Comparison of ENCODE assay signal across 13 cellular contexts in the genomic region with DNA sequence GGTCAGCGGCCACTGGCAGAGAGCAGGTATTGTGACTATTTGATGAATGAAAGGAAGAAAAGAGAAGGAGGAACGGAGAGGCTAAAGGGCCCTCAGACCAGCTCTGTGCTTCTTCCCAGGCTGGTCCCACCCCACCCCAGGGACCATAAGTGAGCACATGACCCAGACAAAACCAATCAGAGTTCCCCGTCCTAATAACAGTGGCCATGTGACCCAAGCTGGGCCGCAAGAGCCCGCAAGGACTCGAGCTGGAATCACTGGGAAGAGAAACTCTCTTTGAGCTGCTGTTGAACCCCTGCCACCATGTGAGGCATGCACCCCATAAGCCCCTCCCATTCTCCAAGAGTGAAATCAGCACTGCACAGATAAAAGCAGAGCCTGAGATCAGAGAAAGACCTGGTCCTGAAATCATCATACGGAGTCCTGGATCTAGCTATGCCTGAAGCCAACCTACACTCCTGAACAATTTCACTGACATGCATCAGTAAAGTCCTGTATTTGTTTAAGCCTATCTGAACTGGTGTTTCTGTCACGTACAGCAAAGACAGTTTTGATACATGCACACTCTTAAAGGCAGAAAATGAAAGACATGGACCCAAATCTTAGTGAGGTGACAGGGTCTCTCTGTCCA.
DNase-seq lines count a peak whose midpoint lies in the region; ATAC-seq lines count a peak whose summit lies in the region.
"Had no signal": no experiment of that assay in that cellular context is flagged by ENCODE, and none has a peak within 500 bp of the region (broad histone marks: within the 10 kb centered on the region; RNA-seq: fewer than 3 reads in every experiment).

No MANE protein-coding gene starts in this region.

- peak overlapping the region; percentile 22 for H3K27ac Mint-ChIP-seq in activated T-cell treated with anti-CD3 and anti-CD28 coated beads, Interleukin-2, amount 50 U/mL, for 72 hours
- peak overlapping the region; percentile 95 for H3K27ac Mint-ChIP-seq in activated T-helper 1 cell treated with anti-CD3 and anti-CD28 coated beads, Interleukin-12 subunit alpha, Interleukin-12 subunit beta, Interleukin-2, Interleukin-4 antibody, amounts not matched to agents 30 ng/mL and 10 ng/mL and 1 ng/mL, durations not matched to agents 14 hours and 24 hours and 36 hours
- peak overlapping the region; percentile 89 for H3K27ac Mint-ChIP-seq in stimulated activated naive B cell treated with anti-CD40 and anti-IgM and Interleukin-4, amounts not matched to agents 10 μg/mL and 1 μg/mL and 100 μg/mL, for 72 hours

- ATAC-seq in activated T-cell treated with anti-CD3 and anti-CD28 coated beads, Interleukin-2, amount 50 U/mL, for 72 hours (replicated peaks in 1 of 2), result no peak
- ATAC-seq in stimulated activated naive B cell treated with anti-CD40 and anti-IgM and Interleukin-4, amounts not matched to agents 10 μg/mL and 1 μg/mL and 100 μg/mL, for 72 hours (replicated peaks), result no peak
- ATAC-seq: naive thymus-derived CD4-positive, alpha-beta T cell; Panc1 had no signal

- peak overlapping the region; percentile 72 to 75 for H3K4me3 Mint-ChIP-seq in activated T-cell treated with anti-CD3 and anti-CD28 coated beads, Interleukin-2, amount 50 U/mL, for 72 hours
- H3K4me3 Mint-ChIP-seq in activated T-helper 1 cell treated with anti-CD3 and anti-CD28 coated beads, Interleukin-12 subunit alpha, Interleukin-12 subunit beta, Interleukin-2, Interleukin-4 antibody, amounts not matched to agents 30 ng/mL and 10 ng/mL and 1 ng/mL, durations not matched to agents 14 hours and 24 hours and 36 hours, result peak overlapping the region; percentile 49
- H3K4me3 Mint-ChIP-seq in stimulated activated naive B cell treated with anti-CD40 and anti-IgM and Interleukin-4, amounts not matched to agents 10 μg/mL and 1 μg/mL and 100 μg/mL, for 72 hours, result no peak overlapping the region

- no peaks in the 10 kb centered on the region for H3K27me3 Mint-ChIP-seq in activated T-cell treated with anti-CD3 and anti-CD28 coated beads, Interleukin-2, amount 50 U/mL, for 72 hours (ENCODE audit: low read depth)
- no peaks in the 10 kb centered on the region for H3K27me3 Mint-ChIP-seq in activated T-helper 1 cell treated with anti-CD3 and anti-CD28 coated beads, Interleukin-12 subunit alpha, Interleukin-12 subunit beta, Interleukin-2, Interleukin-4 antibody, amounts not matched to agents 30 ng/mL and 10 ng/mL and 1 ng/mL, durations not matched to agents 14 hours and 24 hours and 36 hours (ENCODE audit: insufficient read depth)
- no peaks in the 10 kb centered on the region for H3K27me3 Mint-ChIP-seq in stimulated activated naive B cell treated with anti-CD40 and anti-IgM and Interleukin-4, amounts not matched to agents 10 μg/mL and 1 μg/mL and 100 μg/mL, for 72 hours
- H3K27me3 Mint-ChIP-seq: naive thymus-derived CD4-positive, alpha-beta T cell had no signal

- DNase-seq in activated T-cell treated with anti-CD3 and anti-CD28 coated beads, Interleukin-2, amount 50 U/mL, for 72 hours, result no peak
- no peak for DNase-seq in activated T-cell treated with anti-CD3 and anti-CD28 coated beads, Interleukin-2, amount 50 U/mL, for 1 hour
- no peak for DNase-seq in activated T-helper 1 cell treated with anti-CD3 and anti-CD28 coated beads, Interleukin-12 subunit alpha, Interleukin-12 subunit beta, Interleukin-2, Interleukin-4 antibody, amounts not matched to agents 30 ng/mL and 10 ng/mL and 1 ng/mL, durations not matched to agents 14 hours and 24 hours and 36 hours (ENCODE audit: low spot score)
- DNase-seq in hippocampal formation (lab: John Stamatoyannopoulos, UW) (peak; percentile 74 to 84), NCI-H345 treated with DMSO at 0.1 percent for 48 hours (lab: John Stamatoyannopoulos, UW; ENCODE audit: unreplicated experiment) (no peak), G401 (ENCODE audit: low spot score) (no peak), SW480 (ENCODE audit: low spot score) (no peak)
- no peak for DNase-seq in stimulated activated naive B cell treated with anti-CD40 and anti-IgM and Interleukin-4, amounts not matched to agents 10 μg/mL and 1 μg/mL and 100 μg/mL, for 72 hours
- DNase-seq: DMS79; MG63; naive thymus-derived CD4-positive, alpha-beta T cell; NCI-H345 had no signal

- peaks cover 4 to 28% of the 10 kb centered on the region in 2 donors for H3K36me3 Mint-ChIP-seq in activated T-cell treated with anti-CD3 and anti-CD28 coated beads, Interleukin-2, amount 50 U/mL, for 72 hours (ENCODE audit: insufficient read depth in 2 of 2)
- peaks cover 38% of the 10 kb centered on the region for H3K36me3 Mint-ChIP-seq in activated T-helper 1 cell treated with anti-CD3 and anti-CD28 coated beads, Interleukin-12 subunit alpha, Interleukin-12 subunit beta, Interleukin-2, Interleukin-4 antibody, amounts not matched to agents 30 ng/mL and 10 ng/mL and 1 ng/mL, durations not matched to agents 14 hours and 24 hours and 36 hours (ENCODE audit: low read depth)
- H3K36me3 Mint-ChIP-seq in stimulated activated naive B cell treated with anti-CD40 and anti-IgM and Interleukin-4, amounts not matched to agents 10 μg/mL and 1 μg/mL and 100 μg/mL, for 72 hours, result peaks cover 37 to 59% of the 10 kb centered on the region in 2 donors

- in situ Hi-C loops in G401 (cut with HindIII; ENCODE audit: low sequenced_read_pairs), result no loop called here

- intact Hi-C loops in activated T-helper 1 cell treated with anti-CD3 and anti-CD28 coated beads, Interleukin-12 subunit alpha, Interleukin-12 subunit beta, Interleukin-2, Interleukin-4 antibody, amounts not matched to agents 30 ng/mL and 10 ng/mL and 1 ng/mL, durations not matched to agents 14 hours and 24 hours and 36 hours (cut with micrococcal nuclease), result loop anchor here (1.0 to 10.0 kb wide), 2 partner anchors 10 to 1283 kb away; no protein-coding TSS in a partner anchor

- peaks cover 76% of the 10 kb centered on the region for H3K4me1 Mint-ChIP-seq in activated T-cell treated with anti-CD3 and anti-CD28 coated beads, Interleukin-2, amount 50 U/mL, for 72 hours (ENCODE audit: low read depth)
- peaks cover 70% of the 10 kb centered on the region for H3K4me1 Mint-ChIP-seq in activated T-helper 1 cell treated with anti-CD3 and anti-CD28 coated beads, Interleukin-12 subunit alpha, Interleukin-12 subunit beta, Interleukin-2, Interleukin-4 antibody, amounts not matched to agents 30 ng/mL and 10 ng/mL and 1 ng/mL, durations not matched to agents 14 hours and 24 hours and 36 hours (ENCODE audit: low read depth)
- H3K4me1 Mint-ChIP-seq in stimulated activated naive B cell treated with anti-CD40 and anti-IgM and Interleukin-4, amounts not matched to agents 10 μg/mL and 1 μg/mL and 100 μg/mL, for 72 hours, result peaks cover 48 to 61% of the 10 kb centered on the region in 2 donors

- H3K9me3 Mint-ChIP-seq in activated T-cell treated with anti-CD3 and anti-CD28 coated beads, Interleukin-2, amount 50 U/mL, for 72 hours, result no peaks in the 10 kb centered on the region
- H3K9me3 Mint-ChIP-seq in activated T-helper 1 cell treated with anti-CD3 and anti-CD28 coated beads, Interleukin-12 subunit alpha, Interleukin-12 subunit beta, Interleukin-2, Interleukin-4 antibody, amounts not matched to agents 30 ng/mL and 10 ng/mL and 1 ng/mL, durations not matched to agents 14 hours and 24 hours and 36 hours, result no peaks in the 10 kb centered on the region
- no peaks in the 10 kb centered on the region for H3K9me3 Mint-ChIP-seq in stimulated activated naive B cell treated with anti-CD40 and anti-IgM and Interleukin-4, amounts not matched to agents 10 μg/mL and 1 μg/mL and 100 μg/mL, for 72 hours
- H3K9me3 Mint-ChIP-seq: naive thymus-derived CD4-positive, alpha-beta T cell had no signal

Comparison
In these comparisons a context has a peak if more than half of its experiments do, and no peak if none do; other contexts are left out.
1. DNase-seq: peak in hippocampal formation (2 of 2); none in activated T-cell treated with anti-CD3 and anti-CD28 coated beads, Interleukin-2, amount 50 U/mL, for 72 hours (0 of 2), activated T-cell treated with anti-CD3 and anti-CD28 coated beads, Interleukin-2, amount 50 U/mL, for 1 hour (single experiment), activated T-helper 1 cell treated with anti-CD3 and anti-CD28 coated beads, Interleukin-12 subunit alpha, Interleukin-12 subunit beta, Interleukin-2, Interleukin-4 antibody, amounts not matched to agents 30 ng/mL and 10 ng/mL and 1 ng/mL, durations not matched to agents 14 hours and 24 hours and 36 hours (single experiment), stimulated activated naive B cell treated with anti-CD40 and anti-IgM and Interleukin-4, amounts not matched to agents 10 μg/mL and 1 μg/mL and 100 μg/mL, for 72 hours (single experiment), NCI-H345 treated with DMSO at 0.1 percent for 48 hours (single experiment), G401 (single experiment) and SW480 (single experiment).
2. H3K27ac Mint-ChIP-seq: peak in every context shown above with its lines; median percentile 95 in activated T-helper 1 cell treated with anti-CD3 and anti-CD28 coated beads, Interleukin-12 subunit alpha, Interleukin-12 subunit beta, Interleukin-2, Interleukin-4 antibody, amounts not matched to agents 30 ng/mL and 10 ng/mL and 1 ng/mL, durations not matched to agents 14 hours and 24 hours and 36 hours; 89 in stimulated activated naive B cell treated with anti-CD40 and anti-IgM and Interleukin-4, amounts not matched to agents 10 μg/mL and 1 μg/mL and 100 μg/mL, for 72 hours; 22 in activated T-cell treated with anti-CD3 and anti-CD28 coated beads, Interleukin-2, amount 50 U/mL, for 72 hours.
3. H3K4me3 Mint-ChIP-seq: peak in activated T-cell treated with anti-CD3 and anti-CD28 coated beads, Interleukin-2, amount 50 U/mL, for 72 hours (2 of 2) and activated T-helper 1 cell treated with anti-CD3 and anti-CD28 coated beads, Interleukin-12 subunit alpha, Interleukin-12 subunit beta, Interleukin-2, Interleukin-4 antibody, amounts not matched to agents 30 ng/mL and 10 ng/mL and 1 ng/mL, durations not matched to agents 14 hours and 24 hours and 36 hours (single experiment); none in stimulated activated naive B cell treated with anti-CD40 and anti-IgM and Interleukin-4, amounts not matched to agents 10 μg/mL and 1 μg/mL and 100 μg/mL, for 72 hours (0 of 2).